In the genomic region with DNA sequence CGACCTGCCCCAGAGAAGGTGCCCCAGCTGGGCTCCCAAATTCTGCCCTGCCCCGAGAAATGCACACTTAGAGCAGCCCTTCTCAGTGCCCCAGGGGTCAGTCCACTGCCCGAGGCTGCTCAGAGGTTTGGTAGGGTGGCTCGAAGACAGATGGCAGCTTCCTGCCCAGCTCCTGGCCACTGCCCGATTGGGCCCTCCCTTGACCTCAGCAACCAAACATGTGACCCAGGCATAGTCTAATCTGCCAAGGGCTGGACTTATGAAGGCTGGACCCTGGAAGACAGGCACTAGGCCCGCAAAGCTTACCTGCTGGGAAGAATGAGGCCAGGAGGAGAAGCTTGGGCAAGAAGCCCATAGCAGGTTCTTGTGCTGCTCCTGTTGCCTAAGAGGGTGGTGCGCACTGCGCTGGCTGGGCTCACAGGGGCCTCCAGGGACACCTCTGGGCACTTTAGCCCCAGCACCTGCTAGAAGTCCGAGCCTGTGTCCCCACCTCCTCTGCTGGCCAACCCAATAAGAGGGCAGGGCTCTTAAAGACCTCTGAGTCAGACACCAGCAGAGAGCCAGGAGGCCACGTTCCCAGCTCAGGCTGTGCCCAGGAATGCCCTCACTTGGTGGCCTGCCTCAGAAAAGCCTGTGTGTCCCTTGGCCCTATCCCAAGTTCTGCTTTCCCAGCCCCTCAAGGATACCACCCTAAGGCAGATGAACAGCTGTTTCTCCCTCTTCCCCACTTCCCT, we compare ENCODE assay signal across 19 cellular contexts. TPM values are rescaled to one million over a fixed set of nuclear protein-coding genes. Genes with fewer than 3 reads are reported as not detected.
DNase-seq lines count a peak whose midpoint lies in the region; ATAC-seq and TF ChIP-seq lines count a peak whose summit lies in the region.
"Had no signal": no experiment of that assay in that cellular context is flagged by ENCODE, and none has a peak within 500 bp of the region (broad histone marks: within the 10 kb centered on the region; RNA-seq: fewer than 3 reads in every experiment).

No MANE protein-coding gene starts in this region.

- H3K4me1 ChIP-seq in PC-3 (ENCODE audit: insufficient read depth, low read length) = no peaks in the 10 kb centered on the region

- H4K20me1 ChIP-seq in PC-3 (ENCODE audit: low read length) = no peaks in the 10 kb centered on the region

- no peaks in the 10 kb centered on the region for H3F3A ChIP-seq in PC-3 (ENCODE audit: low read length, unreplicated experiment)

- no TSS peak for BruUV-seq in PC-3 (replicated peaks; lab: Mats Ljungman, UMichigan)

- ATAC-seq in PC-3 = peak; percentile 90
- ATAC-seq in stimulated activated naive CD8-positive, alpha-beta T cell treated with anti-CD3 and anti-CD28 coated beads, Interleukin-15, amount 100 ng/mL, for 72 hours = no peak
- ATAC-seq: GM12878 had no signal

- DNase-seq in GM04504 (ENCODE audit: low read depth) (peak; percentile 44), PC-3 (peak; percentile 46), fibroblast of the aortic adventitia (ENCODE audit: low read depth) (peak; percentile 51), renal cortical epithelial cell (ENCODE audit: low read depth) (peak; percentile 52), immature natural killer cell (no peak), epidermal melanocyte (ENCODE audit: insufficient read length, low spot score) (no peak), NCI-H524 (lab: John Stamatoyannopoulos, UW) (no peak)
- no peak for DNase-seq in stimulated activated naive CD8-positive, alpha-beta T cell treated with anti-CD3 and anti-CD28 coated beads, Interleukin-15, amount 100 ng/mL, for 72 hours
- DNase-seq: CD4-positive, CD25-positive, alpha-beta regulatory T cell; effector memory CD4-positive, alpha-beta T cell; left cardiac atrium; naive B cell; NCI-H2171; stimulated activated CD4-positive, alpha-beta T cell treated with anti-CD3 and anti-CD28 coated beads, Interleukin-2, amount 100 ng/mL, for 24 hours; stimulated activated CD8-positive, alpha-beta memory T cell treated with anti-CD3 and anti-CD28 coated beads, Interleukin-4, amount 100 ng/mL, for 48 hours had no signal

- H3K79me2 ChIP-seq in PC-3 (ENCODE audit: low read length) = no peaks in the 10 kb centered on the region

- H3K27me3 ChIP-seq in PC-3 (ENCODE audit: low read length) = no peaks in the 10 kb centered on the region

- no peak overlapping the region for H3K9ac ChIP-seq in PC-3 (ENCODE audit: low read length)

- intact Hi-C loops in PC-3 (cut with micrococcal nuclease) = no loop called here

- no peaks in the 10 kb centered on the region for H3K9me3 ChIP-seq in PC-3 (ENCODE audit: low read length)

- no peaks in the 10 kb centered on the region for H3K4me1 Mint-ChIP-seq in immature natural killer cell
- no peaks in the 10 kb centered on the region for H3K4me1 Mint-ChIP-seq in stimulated activated naive CD8-positive, alpha-beta T cell treated with anti-CD3 and anti-CD28 coated beads, Interleukin-15, amount 100 ng/mL, for 72 hours
- H3K4me1 Mint-ChIP-seq: CD4-positive, CD25-positive, alpha-beta regulatory T cell had no signal

- H3K36me3 ChIP-seq in PC-3 (ENCODE audit: low read depth, low read length) = no peaks in the 10 kb centered on the region

- H3K4me2 ChIP-seq in PC-3 (ENCODE audit: low read length) = no peak overlapping the region

- peaks cover 0 to 4% (median 1%) of the 10 kb centered on the region in 3 donors for H3K27me3 Mint-ChIP-seq in immature natural killer cell (ENCODE audit: low read depth in 3 of 3)
- H3K27me3 Mint-ChIP-seq in stimulated activated naive CD8-positive, alpha-beta T cell treated with anti-CD3 and anti-CD28 coated beads, Interleukin-15, amount 100 ng/mL, for 72 hours = peaks cover 10% of the 10 kb centered on the region

- H3K27ac Mint-ChIP-seq in immature natural killer cell = no peak overlapping the region
- H3K27ac Mint-ChIP-seq in stimulated activated naive CD8-positive, alpha-beta T cell treated with anti-CD3 and anti-CD28 coated beads, Interleukin-15, amount 100 ng/mL, for 72 hours = no peak overlapping the region
- H3K27ac Mint-ChIP-seq: CD4-positive, CD25-positive, alpha-beta regulatory T cell; naive B cell; progenitor cell of endocrine pancreas had no signal

- no peaks in the 10 kb centered on the region for H3K9me2 ChIP-seq in PC-3 (replicated peaks; ENCODE audit: low read length)

- CTCF ChIA-PET in PC-3 (lab: Charles Lee) = interaction anchor here (0.9 kb wide), 1 partner anchor 31 kb away, joined by 3 read pairs; no protein-coding TSS in a partner anchor

- H3K4me3 Mint-ChIP-seq in immature natural killer cell = no peak overlapping the region
- no peak overlapping the region for H3K4me3 Mint-ChIP-seq in stimulated activated naive CD8-positive, alpha-beta T cell treated with anti-CD3 and anti-CD28 coated beads, Interleukin-15, amount 100 ng/mL, for 72 hours
- H3K4me3 Mint-ChIP-seq: CD4-positive, CD25-positive, alpha-beta regulatory T cell; naive B cell had no signal

- H3K9me3 Mint-ChIP-seq in immature natural killer cell = peaks cover 0 to 2% (median 0%) of the 10 kb centered on the region in 6 donors
- H3K9me3 Mint-ChIP-seq in stimulated activated naive CD8-positive, alpha-beta T cell treated with anti-CD3 and anti-CD28 coated beads, Interleukin-15, amount 100 ng/mL, for 72 hours = no peaks in the 10 kb centered on the region
- H3K9me3 Mint-ChIP-seq: CD4-positive, CD25-positive, alpha-beta regulatory T cell had no signal

- H3K36me3 Mint-ChIP-seq in immature natural killer cell = no peaks in the 10 kb centered on the region
- H3K36me3 Mint-ChIP-seq: CD4-positive, CD25-positive, alpha-beta regulatory T cell; naive B cell had no signal

- TF ChIP-seq CTCF in PC-3 (conservative IDR thresholded peaks at IDR 0.05; ENCODE audit: low read depth, low read length) (no peak), fibroblast of the aortic adventitia (IDR thresholded peaks at IDR 0.05; ENCODE audit: insufficient read depth, low read length) (no peak)

- POLR2A ChIA-PET in PC-3 (lab: Charles Lee; ENCODE audit: unreplicated experiment) = no interaction called here

- no peak overlapping the region for H2AFZ ChIP-seq in PC-3 (ENCODE audit: low read length)

- no peak overlapping the region for H3K4me3 ChIP-seq in PC-3 (ENCODE audit: low read length)
- H3K4me3 ChIP-seq in fibroblast of the aortic adventitia (ENCODE audit: low read depth, low read length) = no peak overlapping the region
- H3K4me3 ChIP-seq: GM12878 had no signal

- H3K27ac ChIP-seq in PC-3 (ENCODE audit: low read length) = no peak overlapping the region

RNA-seq across cellular contexts. Expression of gene SIGLEC1, which starts 5.5 kb away (rescaled TPM):
- total RNA-seq in PC-3 (2014; rRNA removed) = not detected in 2 replicates
- total RNA-seq in fibroblast of the aortic adventitia (ENCODE audit: low replicate concordance) = 0.08 TPM in 1 of 2 replicates, not detected in the other
- not detected in 2 replicates for total RNA-seq in renal cortical epithelial cell
- under 1 TPM in 1 of 3 donors, not detected in 2; 0.13 TPM for polyA plus RNA-seq in immature natural killer cell
- total RNA-seq: bronchial epithelial cell; CD4-positive, CD25-positive, alpha-beta regulatory T cell; Daoy; progenitor cell of endocrine pancreas had no signal
- polyA plus RNA-seq: CD4-positive, CD25-positive, alpha-beta regulatory T cell; GM12878 had no signal

RNA-seq across cellular contexts. Expression of gene ADAM33, which starts 25.1 kb away (rescaled TPM):
- 0.11 TPM in 1 of 2 replicates, not detected in the other for total RNA-seq in PC-3 (2014; rRNA removed)
- 68.6 and 145 TPM in 2 replicates for total RNA-seq in fibroblast of the aortic adventitia (ENCODE audit: low replicate concordance)
- total RNA-seq in renal cortical epithelial cell = 0.10 TPM in 1 of 2 replicates, not detected in the other
- not detected for polyA plus RNA-seq in immature natural killer cell
- total RNA-seq: CD4-positive, CD25-positive, alpha-beta regulatory T cell; Daoy; GM12878 had no signal
- polyA plus RNA-seq: CD4-positive, CD25-positive, alpha-beta regulatory T cell; GM12878 had no signal

RNA-seq across cellular contexts. Expression of gene HSPA12B, which starts 25.5 kb away (rescaled TPM):
- total RNA-seq in PC-3 (2014; rRNA removed) = not detected in 2 replicates
- 0.18 and 8.3 TPM in 2 replicates for total RNA-seq in fibroblast of the aortic adventitia (ENCODE audit: low replicate concordance)
- total RNA-seq in renal cortical epithelial cell = 0.17 TPM in 1 of 2 replicates, not detected in the other
- under 1 TPM in 1 of 3 donors, not detected in 2; 0.53 TPM for polyA plus RNA-seq in immature natural killer cell
- total RNA-seq: bronchial epithelial cell; CD4-positive, CD25-positive, alpha-beta regulatory T cell; GM12878; progenitor cell of endocrine pancreas had no signal

RNA-seq across cellular contexts. Expression of gene GFRA4, which starts 43.7 kb away (rescaled TPM):
- total RNA-seq in PC-3 (2014; rRNA removed) (not detected in 2 replicates), fibroblast of the aortic adventitia (ENCODE audit: low replicate concordance) (not detected in 2 replicates), renal cortical epithelial cell (not detected in 2 replicates)
- polyA plus RNA-seq in immature natural killer cell = not detected
- total RNA-seq: bronchial epithelial cell; CD4-positive, CD25-positive, alpha-beta regulatory T cell; Daoy; GM12878; left cardiac atrium; progenitor cell of endocrine pancreas had no signal
- polyA plus RNA-seq: CD4-positive, CD25-positive, alpha-beta regulatory T cell had no signal

Comparison
In these comparisons a context has a peak if more than half of its experiments do, and no peak if none do; other contexts are left out.
1. DNase-seq: peak in GM04504 (single experiment), PC-3 (single experiment), fibroblast of the aortic adventitia (single experiment) and renal cortical epithelial cell (single experiment); none in immature natural killer cell (0 of 3), epidermal melanocyte (single experiment), NCI-H524 (0 of 2) and stimulated activated naive CD8-positive, alpha-beta T cell treated with anti-CD3 and anti-CD28 coated beads, Interleukin-15, amount 100 ng/mL, for 72 hours (0 of 2).
2. RNA of gene ADAM33, which starts 25.1 kb away (total RNA-seq): 68.6 to 145 TPM in fibroblast of the aortic adventitia; 0.11 TPM in PC-3 and 0.10 TPM in renal cortical epithelial cell; every median in the first group is over 10 times any median in the second.